9 cellular contexts compared by ENCODE assay signal in the genomic region with DNA sequence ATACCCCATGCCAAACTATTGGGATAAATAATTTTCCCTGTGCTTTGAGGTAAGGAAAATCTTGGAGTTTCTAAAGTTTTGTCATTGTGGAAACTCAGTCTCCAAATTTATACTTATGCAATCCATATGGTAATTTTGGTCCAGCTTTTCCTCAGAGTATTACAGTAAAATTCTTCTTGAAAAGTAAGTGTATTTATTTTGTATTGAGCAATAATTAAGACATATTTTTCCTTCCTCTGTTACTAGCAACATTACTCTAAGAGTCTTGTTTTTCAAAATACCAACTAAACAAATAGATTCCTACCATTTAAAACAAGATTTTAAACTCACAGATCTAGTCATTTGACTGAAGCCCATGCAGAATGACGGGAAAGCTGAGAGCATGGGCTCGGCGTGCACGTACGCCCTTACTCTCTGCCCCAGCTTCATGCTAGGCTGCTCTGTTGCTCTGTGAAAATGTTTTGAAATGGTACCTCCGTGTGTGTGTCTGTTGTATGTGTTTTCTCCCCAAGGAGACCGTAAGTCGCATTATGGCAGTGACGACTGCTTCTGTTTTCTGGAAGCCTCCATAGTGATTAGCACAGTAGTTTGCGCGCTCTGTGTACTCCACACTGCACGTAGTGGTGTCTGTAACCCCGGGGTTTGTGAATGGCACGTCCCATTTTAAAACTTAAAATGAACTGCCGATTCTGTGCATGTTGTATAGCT.
DNase-seq lines count a peak whose midpoint lies in the region; ATAC-seq and TF ChIP-seq lines count a peak whose summit lies in the region.
"Had no signal": no experiment of that assay in that cellular context is flagged by ENCODE, and none has a peak within 500 bp of the region (broad histone marks: within the 10 kb centered on the region; RNA-seq: fewer than 3 reads in every experiment).

No MANE protein-coding gene starts in this region.

- peak overlapping the region; percentile 54 for H3K27ac Mint-ChIP-seq in activated naive CD8-positive, alpha-beta T cell treated with anti-CD3 and anti-CD28 coated beads, Interleukin-2, amount 50 U/mL, for 24 hours

- no peaks in the 10 kb centered on the region for H3K9me3 Mint-ChIP-seq in activated naive CD8-positive, alpha-beta T cell treated with anti-CD3 and anti-CD28 coated beads, Interleukin-2, amount 50 U/mL, for 24 hours

- no peaks in the 10 kb centered on the region for H3K4me1 ChIP-seq in muscle layer of duodenum (ENCODE audit: control insufficient read depth in 1 of 2, insufficient read depth in 2 of 2, low read length in 2 of 2)

- no peaks in the 10 kb centered on the region for H3K27me3 ChIP-seq in muscle layer of duodenum (ENCODE audit: low read depth, low read length)

- peaks cover 0 to under 1% of the 10 kb centered on the region in 2 donors for H3K36me3 ChIP-seq in muscle layer of duodenum (ENCODE audit: control insufficient read depth in 1 of 2, insufficient read depth in 2 of 2, low read length in 2 of 2)

- peaks cover 28% of the 10 kb centered on the region for H3K4me1 Mint-ChIP-seq in activated naive CD8-positive, alpha-beta T cell treated with anti-CD3 and anti-CD28 coated beads, Interleukin-2, amount 50 U/mL, for 24 hours

- TF ChIP-seq CTCF in AG09309 (IDR thresholded peaks at IDR 0.05; ENCODE audit: control insufficient read depth, insufficient read depth, low read depth, low read length, missing control alignments), result no peak
- no peak for TF ChIP-seq CTCF in HFF-Myc (IDR thresholded peaks at IDR 0.05; ENCODE audit: low read depth, low read length, missing control alignments)

- H3K27me3 Mint-ChIP-seq in activated naive CD8-positive, alpha-beta T cell treated with anti-CD3 and anti-CD28 coated beads, Interleukin-2, amount 50 U/mL, for 24 hours, result no peaks in the 10 kb centered on the region

- H3K4me3 Mint-ChIP-seq in activated naive CD8-positive, alpha-beta T cell treated with anti-CD3 and anti-CD28 coated beads, Interleukin-2, amount 50 U/mL, for 24 hours, result peak overlapping the region; percentile 58

- H3K4me3 ChIP-seq in AG09309 (ENCODE audit: control insufficient read depth, low read depth, low read length), result peak overlapping the region; percentile 13
- H3K4me3 ChIP-seq in HFF-Myc (replicated peaks; ENCODE audit: low read depth, low read length), result 0 out of 2 replicates have a peak overlapping the region, but pooled peaks have one; percentile 3
- H3K4me3 ChIP-seq in muscle layer of duodenum (ENCODE audit: low read depth in 1 of 2, low read length in 2 of 2), result peak overlapping the region; percentile 28 to 39

- no peak for ATAC-seq in activated naive CD8-positive, alpha-beta T cell treated with anti-CD3 and anti-CD28 coated beads, Interleukin-2, amount 50 U/mL, for 24 hours
- no peak for ATAC-seq in HG03342 (IDR thresholded peaks at IDR 0.05; ENCODE audit: unreplicated experiment)
- no peak for ATAC-seq in GM21786 (IDR thresholded peaks at IDR 0.05; ENCODE audit: unreplicated experiment)

- no peak overlapping the region for H3K27ac ChIP-seq in muscle layer of duodenum (ENCODE audit: low read length)

- no peaks in the 10 kb centered on the region for H3K9me3 ChIP-seq in muscle layer of duodenum (ENCODE audit: control insufficient read depth in 1 of 2, low read length in 2 of 2)

- DNase-seq in AG09309 (ENCODE audit: low read depth) (no peak), HFF-Myc (ENCODE audit: extremely low read depth, low read depth) (no peak), NCI-H2029 treated with DMSO at 0.1 percent for 48 hours (lab: John Stamatoyannopoulos, UW) (no peak), OCI-M2 (lab: John Stamatoyannopoulos, UW; ENCODE audit: unreplicated experiment) (no peak)
- DNase-seq in activated naive CD8-positive, alpha-beta T cell treated with anti-CD3 and anti-CD28 coated beads, Interleukin-2, amount 50 U/mL, for 24 hours, result no peak
- DNase-seq: mammary epithelial cell had no signal

- peaks cover 24% of the 10 kb centered on the region for H3K36me3 Mint-ChIP-seq in activated naive CD8-positive, alpha-beta T cell treated with anti-CD3 and anti-CD28 coated beads, Interleukin-2, amount 50 U/mL, for 24 hours (ENCODE audit: low read depth)
